Comparison of ENCODE assay signal across 19 cellular contexts in the genomic region with DNA sequence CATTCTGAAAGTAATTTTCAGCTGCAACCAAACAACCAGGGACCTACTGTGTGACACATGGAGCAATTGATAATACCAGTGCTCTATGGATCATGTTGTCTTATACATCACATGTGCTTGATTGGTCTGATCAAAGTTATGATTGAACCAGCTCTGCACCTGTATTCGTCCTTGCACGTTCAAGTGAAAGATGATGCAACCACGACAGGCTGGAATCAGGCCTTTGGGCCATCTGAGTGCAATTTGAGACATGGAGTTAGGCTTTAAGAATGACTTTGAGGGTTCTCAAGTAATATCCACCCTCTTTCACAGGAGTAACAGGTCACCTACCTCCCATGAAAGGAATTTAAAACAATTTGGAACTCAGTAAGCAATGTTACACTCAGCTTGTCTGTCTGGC.
DNase-seq lines count a peak whose midpoint lies in the region; ATAC-seq, FAIRE-seq and TF ChIP-seq lines count a peak whose summit lies in the region.
"Had no signal": no experiment of that assay in that cellular context is flagged by ENCODE, and none has a peak within 500 bp of the region (broad histone marks: within the 10 kb centered on the region; RNA-seq: fewer than 3 reads in every experiment).

No MANE protein-coding gene starts in this region.

- H3K4me3 ChIP-seq in IMR-90 (ENCODE audit: insufficient read depth, low read depth, low read length) (no peak overlapping the region), astrocyte (ENCODE audit: insufficient read depth, low read depth, low read length) (no peak overlapping the region), smooth muscle cell (no peak overlapping the region)
- H3K4me3 ChIP-seq: K562 had no signal

- H2AFZ ChIP-seq in IMR-90 (replicated peaks; ENCODE audit: low read length, poor library complexity) (no peak overlapping the region), astrocyte (ENCODE audit: low read depth, low read length) (no peak overlapping the region), smooth muscle cell (ENCODE audit: low read depth) (no peak overlapping the region)

- WGBS in IMR-90 (ENCODE audit: extremely low coverage in 2 of 2, insufficient read length in 1 of 2), 2 experiments = no CpG with 5 or more reads among the region's 3 CpGs
- 79% methylated on average over 3 of the region's 3 CpGs for WGBS in smooth muscle cell (ENCODE audit: low lambda C conversion rate)

- peak; percentile 32 for FAIRE-seq in astrocyte (lab: Jason Lieb, UNC)
- FAIRE-seq in GM19239 (lab: Jason Lieb, UNC) = no peak
- FAIRE-seq: A204.1, GM12891, H1, K562, RCC 7860 had no signal

- H3K36me3 Mint-ChIP-seq in astrocyte (ENCODE audit: low read depth, unreplicated experiment) = no peaks in the 10 kb centered on the region
- H3K36me3 Mint-ChIP-seq: CD8-positive, alpha-beta memory T cell had no signal

- no peak overlapping the region for H2BK15ac ChIP-seq in IMR-90 (ENCODE audit: low read depth, low read length)

- H2AK9ac ChIP-seq in IMR-90 (replicated peaks; ENCODE audit: low read depth, low read length, poor library complexity) = no peak overlapping the region

- H3K4me3 Mint-ChIP-seq in astrocyte (ENCODE audit: unreplicated experiment) = no peak overlapping the region
- H3K4me3 Mint-ChIP-seq: CD8-positive, alpha-beta memory T cell had no signal

- no peak for TF ChIP-seq RAD21 in IMR-90 (IDR thresholded peaks at IDR 0.05; ENCODE audit: low read length)

- no peak for TF ChIP-seq POLR2A in IMR-90 (IDR thresholded peaks at IDR 0.05; ENCODE audit: low read depth, low read length)

- no peaks in the 10 kb centered on the region for H4K20me1 ChIP-seq in IMR-90 (ENCODE audit: insufficient read depth, low read length)
- no peaks in the 10 kb centered on the region for H4K20me1 ChIP-seq in astrocyte (ENCODE audit: insufficient read depth, low read length)
- no peaks in the 10 kb centered on the region for H4K20me1 ChIP-seq in smooth muscle cell (ENCODE audit: low read depth)

- BruUV-seq in IMR-90 (replicated peaks; lab: Mats Ljungman, UMichigan) = no TSS peak

- DNase-seq in NCI-H748 (lab: John Stamatoyannopoulos, UW; ENCODE audit: unreplicated experiment) (peak; percentile 17), NCI-H748 treated with DMSO at 0.1 percent for 48 hours (lab: John Stamatoyannopoulos, UW) (no peak), IMR-90 (no peak), astrocyte (ENCODE audit: low read depth) (no peak), smooth muscle cell (lab: John Stamatoyannopoulos, UW; ENCODE audit: unreplicated experiment) (no peak), GM19238 (ENCODE audit: insufficient read length, low spot score) (no peak), GM19239 (ENCODE audit: insufficient read length, low spot score) (no peak)
- DNase-seq: C1 segment of cervical spinal cord; CD8-positive, alpha-beta memory T cell; DMS53; NCI-H187 treated with DMSO at 0.1 percent for 48 hours; NK-92 treated with Interleukin-12 subunit alpha and Interleukin-12 subunit beta, amount 100 ng/mL, for 24 hours; Right ventricle myocardium superior; SW 1271 had no signal

- H3K4me2 ChIP-seq in IMR-90 (ENCODE audit: low read depth, low read length) = no peak overlapping the region
- H3K4me2 ChIP-seq in astrocyte (ENCODE audit: low read length) = no peak overlapping the region
- H3K4me2 ChIP-seq in smooth muscle cell = no peak overlapping the region

- H3K9me3 ChIP-seq in IMR-90 (ENCODE audit: control insufficient read depth, insufficient read depth, low read length) (no peaks in the 10 kb centered on the region), astrocyte (ENCODE audit: insufficient read depth, low read depth, low read length) (no peaks in the 10 kb centered on the region), smooth muscle cell (replicated peaks; ENCODE audit: low read depth) (no peaks in the 10 kb centered on the region)

- no peak overlapping the region for H3K27ac ChIP-seq in IMR-90 (ENCODE audit: insufficient read depth, low read length)
- H3K27ac ChIP-seq in astrocyte (ENCODE audit: low read depth, low read length) = no peak overlapping the region
- peak overlapping the region; percentile 35 for H3K27ac ChIP-seq in smooth muscle cell (ENCODE audit: low read depth)

- no peak for TF ChIP-seq CTCF in IMR-90 (conservative IDR thresholded peaks at IDR 0.05; ENCODE audit: low read depth, low read length)
- TF ChIP-seq CTCF in astrocyte (IDR thresholded peaks at IDR 0.05; ENCODE audit: insufficient read depth, low read depth, low read length) = no peak
- no peak for TF ChIP-seq CTCF in smooth muscle cell (IDR thresholded peaks at IDR 0.05; ENCODE audit: borderline replicate concordance, insufficient read depth, poor library complexity, severe bottlenecking)

- intact Hi-C loops in IMR-90 (cut with micrococcal nuclease) = no loop called here

- H2BK20ac ChIP-seq in IMR-90 (ENCODE audit: low read depth, low read length) = no peak overlapping the region; the same call in 1 of the 2 replicates

- H3K9ac ChIP-seq in IMR-90 (ENCODE audit: low read depth, low read length) (no peak overlapping the region), astrocyte (ENCODE audit: low read length) (no peak overlapping the region), smooth muscle cell (ENCODE audit: low read depth) (no peak overlapping the region)

- peaks cover 10 to 18% of the 10 kb centered on the region in 2 experiments; a peak in 3 of 4 replicates for H3K79me1 ChIP-seq in IMR-90 (ENCODE audit: low read depth in 1 of 2, low read length in 2 of 2)

- no peak overlapping the region for H3K4ac ChIP-seq in IMR-90 (ENCODE audit: low read depth, low read length)

- H3K18ac ChIP-seq in IMR-90 (ENCODE audit: low read depth, low read length) = no peak overlapping the region

- H3K4me1 Mint-ChIP-seq in astrocyte (ENCODE audit: low read depth, unreplicated experiment) = peaks cover 40% of the 10 kb centered on the region

- H4K5ac ChIP-seq in IMR-90 (ENCODE audit: low read depth, low read length) = peak overlapping the region; percentile 58; the same call in 1 of the 2 replicates

- in situ Hi-C loops in IMR-90 (cut with MboI; ENCODE audit: low sequenced_read_pairs) = no loop called here

- CTCF ChIA-PET in IMR-90 (lab: Yijun Ruan, JAX) = interaction anchor here (0.7 kb wide), 1 partner anchor 161 kb away, joined by 3 read pairs; no protein-coding TSS in a partner anchor

- H4K91ac ChIP-seq in IMR-90 (ENCODE audit: insufficient read depth, low read depth, low read length) = no peak overlapping the region

- no peaks in the 10 kb centered on the region for H3K36me3 ChIP-seq in IMR-90 (ENCODE audit: control insufficient read depth, insufficient read depth, low read length)
- H3K36me3 ChIP-seq in astrocyte (ENCODE audit: insufficient read depth, low read length) = no peaks in the 10 kb centered on the region
- H3K36me3 ChIP-seq in smooth muscle cell (ENCODE audit: low read depth) = no peaks in the 10 kb centered on the region

- no peaks in the 10 kb centered on the region for H3K79me2 ChIP-seq in astrocyte (ENCODE audit: insufficient read depth, low read length)
- no peaks in the 10 kb centered on the region for H3K79me2 ChIP-seq in smooth muscle cell (ENCODE audit: low read depth)

- H3K4me1 ChIP-seq in IMR-90 (ENCODE audit: control insufficient read depth, insufficient read depth, low read length) (peaks cover 12% of the 10 kb centered on the region), astrocyte (ENCODE audit: insufficient read depth, low read length) (peaks cover 5% of the 10 kb centered on the region), smooth muscle cell (ENCODE audit: low read depth) (no peaks in the 10 kb centered on the region)

- no peak overlapping the region for H3K23ac ChIP-seq in IMR-90 (ENCODE audit: low read depth, low read length)

- POLR2A ChIA-PET in IMR-90 (lab: Charles Lee; ENCODE audit: unreplicated experiment) = interaction anchor here (0.5 to 0.6 kb wide), 2 partner anchors 11 to 71 kb away, joined by 5 to 9 read pairs; no protein-coding TSS in a partner anchor

- dilution Hi-C loops in IMR-90 (cut with HindIII; ENCODE audit: low sequenced_read_pairs, unreplicated experiment) = no loop called here

- no peak for ATAC-seq in IMR-90 (ENCODE audit: low read depth)
- ATAC-seq: K562 had no signal

- 0 out of 2 replicates have a peak overlapping the region, but pooled peaks have one; percentile 10 for H2AK5ac ChIP-seq in IMR-90 (ENCODE audit: low read depth, low read length)

- no peaks in the 10 kb centered on the region for H3F3A ChIP-seq in smooth muscle cell (ENCODE audit: low read depth)

- no peak overlapping the region for H2BK120ac ChIP-seq in IMR-90 (ENCODE audit: low read depth, low read length)

- H3K56ac ChIP-seq in IMR-90 (ENCODE audit: extremely low read depth, insufficient read depth, low read length) = no peak overlapping the region

- H3K27ac Mint-ChIP-seq in astrocyte (ENCODE audit: unreplicated experiment) = no peak overlapping the region
- H3K27ac Mint-ChIP-seq: CD8-positive, alpha-beta memory T cell had no signal

- no peak overlapping the region for H2BK5ac ChIP-seq in IMR-90 (ENCODE audit: low read depth, low read length, poor library complexity, severe bottlenecking)

- H3K27me3 Mint-ChIP-seq in astrocyte (ENCODE audit: low read depth, unreplicated experiment) = no peaks in the 10 kb centered on the region
- H3K27me3 Mint-ChIP-seq: CD8-positive, alpha-beta memory T cell had no signal

- H4K8ac ChIP-seq in IMR-90 (ENCODE audit: low read depth in 2 of 2, low read length in 2 of 2) = no peak overlapping the region

- peak overlapping the region; percentile 32; the same call in 1 of the 2 replicates for H3K14ac ChIP-seq in IMR-90 (replicated peaks; ENCODE audit: low read depth, low read length)

- H3K27me3 ChIP-seq in IMR-90 (ENCODE audit: control insufficient read depth, insufficient read depth, low read length) (no peaks in the 10 kb centered on the region), astrocyte (ENCODE audit: insufficient read depth, low read length) (no peaks in the 10 kb centered on the region), smooth muscle cell (ENCODE audit: low read depth) (no peaks in the 10 kb centered on the region)

- H3K9me1 ChIP-seq in IMR-90 (ENCODE audit: insufficient read depth, low read length) = peaks cover 9% of the 10 kb centered on the region

- no peaks in the 10 kb centered on the region for H3K9me3 Mint-ChIP-seq in astrocyte (ENCODE audit: unreplicated experiment)

TF ChIP-seq in IMR-90, 13 proteins besides CTCF, POLR2A, EP300 and RAD21:
- TF ChIP-seq CEBPB (IDR thresholded peaks at IDR 0.05; ENCODE audit: low read depth, low read length) (peak; percentile 55), RFX5 (IDR thresholded peaks at IDR 0.05; ENCODE audit: low read depth, low read length) (no peak)
- TF ChIP-seq, protein P1, sequence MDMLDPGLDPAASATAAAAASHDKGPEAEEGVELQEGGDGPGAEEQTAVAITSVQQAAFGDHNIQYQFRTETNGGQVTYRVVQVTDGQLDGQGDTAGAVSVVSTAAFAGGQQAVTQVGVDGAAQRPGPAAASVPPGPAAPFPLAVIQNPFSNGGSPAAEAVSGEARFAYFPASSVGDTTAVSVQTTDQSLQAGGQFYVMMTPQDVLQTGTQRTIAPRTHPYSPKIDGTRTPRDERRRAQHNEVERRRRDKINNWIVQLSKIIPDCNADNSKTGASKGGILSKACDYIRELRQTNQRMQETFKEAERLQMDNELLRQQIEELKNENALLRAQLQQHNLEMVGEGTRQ (IDR thresholded peaks at IDR 0.05; ENCODE audit: low read depth, low read length) = no peak
TF ChIP-seq in IMR-90: peak in this region for 1.
